In the genomic region with DNA sequence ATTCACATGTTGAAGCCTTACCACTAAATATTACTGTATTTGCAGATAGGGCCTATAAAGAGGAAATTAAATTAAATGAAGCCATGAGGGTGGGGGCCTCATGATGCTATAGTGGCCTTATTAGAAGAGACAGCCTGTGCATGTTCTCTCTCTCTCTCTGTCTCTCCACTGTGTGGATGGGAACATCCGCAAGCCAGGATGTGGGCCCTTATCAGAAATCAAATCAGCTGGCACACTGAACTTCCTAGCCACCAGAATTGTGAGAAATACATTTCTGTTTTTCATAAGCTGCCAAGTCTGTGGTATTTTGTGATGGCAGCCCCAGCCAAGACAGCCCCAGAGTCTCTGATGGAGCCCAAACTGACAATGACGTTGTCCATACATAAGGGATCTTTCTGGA, we compare ENCODE assay signal across 36 cellular contexts.
"Had no signal": no experiment of that assay in that cellular context is flagged by ENCODE, and none has a peak within 500 bp of the region (broad histone marks: within the 10 kb centered on the region; RNA-seq: fewer than 3 reads in every experiment).

No MANE protein-coding gene starts in this region.

- H3K4me1 Mint-ChIP-seq: activated naive CD4-positive, alpha-beta T cell treated with anti-CD3 and anti-CD28 coated beads, Interleukin-2, amount 10 ng/mL, durations not matched to agents 7 days and 5 days; activated naive CD4-positive, alpha-beta T cell treated with anti-CD3 and anti-CD28 coated beads, Interleukin-2, amount 50 U/mL, for 24 hours; activated naive CD8-positive, alpha-beta T cell treated with anti-CD3 and anti-CD28 coated beads for 36 hours; activated naive CD8-positive, alpha-beta T cell treated with anti-CD3 and anti-CD28 coated beads, Interleukin-2, amount 10 ng/mL, durations not matched to agents 7 days and 5 days; activated naive CD8-positive, alpha-beta T cell treated with anti-CD3 and anti-CD28 coated beads, Interleukin-2, amount 50 U/mL, for 24 hours; activated T-helper 17 cell treated with anti-CD3 and anti-CD28 coated beads, Interleukin-2, amount 50 U/mL, for 72 hours; central memory CD8-positive, alpha-beta T cell had no signal

- H3K27ac ChIP-seq: adrenal gland, ascending aorta, body of pancreas, brain microvascular endothelial cell, breast epithelium, cardiac muscle cell had no signal

- H3K27me3 ChIP-seq: adrenal gland, ascending aorta, body of pancreas, brain microvascular endothelial cell, breast epithelium had no signal

- H3K27me3 Mint-ChIP-seq: activated naive CD4-positive, alpha-beta T cell treated with anti-CD3 and anti-CD28 coated beads, Interleukin-2, amount 10 ng/mL, durations not matched to agents 7 days and 5 days; activated naive CD4-positive, alpha-beta T cell treated with anti-CD3 and anti-CD28 coated beads, Interleukin-2, amount 50 U/mL, for 24 hours; activated naive CD8-positive, alpha-beta T cell; activated naive CD8-positive, alpha-beta T cell treated with anti-CD3 and anti-CD28 coated beads, Interleukin-2, amount 10 ng/mL, durations not matched to agents 7 days and 5 days; activated naive CD8-positive, alpha-beta T cell treated with anti-CD3 and anti-CD28 coated beads, Interleukin-2, amount 50 U/mL, for 24 hours; brain; central memory CD8-positive, alpha-beta T cell had no signal

- ATAC-seq: activated naive CD4-positive, alpha-beta T cell treated with anti-CD3 and anti-CD28 coated beads, Interleukin-2, amount 50 U/mL, for 72 hours; activated naive CD8-positive, alpha-beta T cell treated with anti-CD3 and anti-CD28 coated beads, Interleukin-2, amount 50 U/mL, for 24 hours; activated T-cell treated with anti-CD3 and anti-CD28 coated beads, Interleukin-2, amount 50 U/mL, for 4 hours; activated T-cell treated with anti-CD3 and anti-CD28 coated beads, Interleukin-2, amount 50 U/mL, for 72 hours; activated T-helper 17 cell treated with anti-CD3 and anti-CD28 coated beads, Interleukin-2, amount 50 U/mL, for 72 hours; body of pancreas had no signal

- DNase-seq: activated effector memory CD4-positive, alpha-beta T cell treated with anti-CD3 and anti-CD28 coated beads, Interleukin-2, amount 50 U/mL, for 16 hours; activated effector memory CD4-positive, alpha-beta T cell treated with Interleukin-2 at 50 U/mL for 16 hours; activated gamma-delta T cell; activated gamma-delta T cell treated with Interleukin-2 at 50 U/mL for 16 hours; activated naive CD4-positive, alpha-beta T cell; activated naive CD4-positive, alpha-beta T cell treated with anti-CD3 and anti-CD28 coated beads for 36 hours; activated naive CD4-positive, alpha-beta T cell treated with anti-CD3 and anti-CD28 coated beads, Interleukin-2, amount 10 ng/mL, durations not matched to agents 7 days and 5 days; activated naive CD4-positive, alpha-beta T cell treated with anti-CD3 and anti-CD28 coated beads, Interleukin-2, amount 50 U/mL, for 16 hours; activated naive CD4-positive, alpha-beta T cell treated with Interleukin-2 at 50 U/mL for 16 hours; activated naive CD8-positive, alpha-beta T cell treated with anti-CD3 and anti-CD28 coated beads for 36 hours; activated naive CD8-positive, alpha-beta T cell treated with anti-CD3 and anti-CD28 coated beads, Interleukin-2, amount 10 ng/mL, durations not matched to agents 7 days and 5 days; activated naive CD8-positive, alpha-beta T cell treated with anti-CD3 and anti-CD28 coated beads, Interleukin-2, amount 50 U/mL, for 24 hours; activated T-cell treated with anti-CD3 and anti-CD28 coated beads, Interleukin-2, amount 50 U/mL, for 4 hours; activated T-cell treated with anti-CD3 and anti-CD28 coated beads, Interleukin-2, amount 50 U/mL, for 48 hours; activated T-cell treated with anti-CD3 and anti-CD28 coated beads, Interleukin-2, amount 50 U/mL, for 72 hours; adrenal gland; amniotic stem cell; amygdala; anterior cingulate cortex; aorta; body of pancreas; brain microvascular endothelial cell; caudate nucleus; central memory CD4-positive, alpha-beta T cell; cerebellar nuclear complex had no signal

- H3K36me3 ChIP-seq: adrenal gland, ascending aorta, brain microvascular endothelial cell, breast epithelium, cardiac muscle cell had no signal

- H3K4me3 ChIP-seq: adrenal gland, ascending aorta, body of pancreas, breast epithelium, cardiac muscle cell had no signal

- H3K27ac Mint-ChIP-seq: activated naive CD4-positive, alpha-beta T cell treated with anti-CD3 and anti-CD28 coated beads for 36 hours; activated naive CD4-positive, alpha-beta T cell treated with anti-CD3 and anti-CD28 coated beads, Interleukin-2, amount 10 ng/mL, durations not matched to agents 7 days and 5 days; activated naive CD4-positive, alpha-beta T cell treated with anti-CD3 and anti-CD28 coated beads, Interleukin-2, amount 50 U/mL, for 24 hours; activated naive CD4-positive, alpha-beta T cell treated with anti-CD3 and anti-CD28 coated beads, Interleukin-2, amount 50 U/mL, for 72 hours; activated naive CD8-positive, alpha-beta T cell; activated naive CD8-positive, alpha-beta T cell treated with anti-CD3 and anti-CD28 coated beads for 36 hours; activated naive CD8-positive, alpha-beta T cell treated with anti-CD3 and anti-CD28 coated beads, Interleukin-2, amount 10 ng/mL, durations not matched to agents 7 days and 5 days; activated naive CD8-positive, alpha-beta T cell treated with anti-CD3 and anti-CD28 coated beads, Interleukin-2, amount 50 U/mL, for 24 hours; activated T-cell treated with anti-CD3 and anti-CD28 coated beads, Interleukin-2, amount 50 U/mL, for 72 hours; activated T-helper 1 cell treated with anti-CD3 and anti-CD28 coated beads, Interleukin-12 subunit alpha, Interleukin-12 subunit beta, Interleukin-2, Interleukin-4 antibody, amounts not matched to agents 30 ng/mL and 10 ng/mL and 1 ng/mL, durations not matched to agents 14 hours and 24 hours and 36 hours; activated T-helper 17 cell treated with anti-CD3 and anti-CD28 coated beads, Interleukin-2, amount 50 U/mL, for 72 hours; activated T-helper 2 cell treated with anti-CD3 and anti-CD28 coated beads, Interferon-gamma antibody, Interleukin-2, Interleukin-4, amounts not matched to agents 10 μg/mL and 5 μg/mL and 100 μg/mL, durations not matched to agents 14 hours and 24 hours and 36 hours; brain had no signal

- H3K9me3 ChIP-seq: adrenal gland, ascending aorta, body of pancreas, breast epithelium had no signal

- H3K36me3 Mint-ChIP-seq: activated naive CD4-positive, alpha-beta T cell treated with anti-CD3 and anti-CD28 coated beads, Interleukin-2, amount 10 ng/mL, durations not matched to agents 7 days and 5 days; activated naive CD4-positive, alpha-beta T cell treated with anti-CD3 and anti-CD28 coated beads, Interleukin-2, amount 50 U/mL, for 24 hours; activated naive CD8-positive, alpha-beta T cell; activated naive CD8-positive, alpha-beta T cell treated with anti-CD3 and anti-CD28 coated beads for 36 hours; activated naive CD8-positive, alpha-beta T cell treated with anti-CD3 and anti-CD28 coated beads, Interleukin-2, amount 10 ng/mL, durations not matched to agents 7 days and 5 days; brain had no signal

- H3K4me1 ChIP-seq: adrenal gland, ascending aorta, body of pancreas, breast epithelium had no signal

- H3K4me3 Mint-ChIP-seq: activated naive CD4-positive, alpha-beta T cell treated with anti-CD3 and anti-CD28 coated beads for 36 hours; activated naive CD4-positive, alpha-beta T cell treated with anti-CD3 and anti-CD28 coated beads, Interleukin-2, amount 10 ng/mL, durations not matched to agents 7 days and 5 days; activated naive CD4-positive, alpha-beta T cell treated with anti-CD3 and anti-CD28 coated beads, Interleukin-2, amount 50 U/mL, for 24 hours; activated naive CD8-positive, alpha-beta T cell; activated naive CD8-positive, alpha-beta T cell treated with anti-CD3 and anti-CD28 coated beads for 36 hours; activated naive CD8-positive, alpha-beta T cell treated with anti-CD3 and anti-CD28 coated beads, Interleukin-2, amount 10 ng/mL, durations not matched to agents 7 days and 5 days; activated naive CD8-positive, alpha-beta T cell treated with anti-CD3 and anti-CD28 coated beads, Interleukin-2, amount 50 U/mL, for 24 hours; activated T-cell treated with anti-CD3 and anti-CD28 coated beads, Interleukin-2, amount 50 U/mL, for 4 hours; activated T-cell treated with anti-CD3 and anti-CD28 coated beads, Interleukin-2, amount 50 U/mL, for 72 hours; activated T-helper 1 cell treated with anti-CD3 and anti-CD28 coated beads, Interleukin-12 subunit alpha, Interleukin-12 subunit beta, Interleukin-2, Interleukin-4 antibody, amounts not matched to agents 30 ng/mL and 10 ng/mL and 1 ng/mL, durations not matched to agents 14 hours and 24 hours and 36 hours; activated T-helper 17 cell treated with anti-CD3 and anti-CD28 coated beads, Interleukin-2, amount 50 U/mL, for 72 hours; brain; central memory CD8-positive, alpha-beta T cell had no signal
